In genomic region chr20:45354423-45355208, GRCh38 we compare ENCODE assay signal across 11 cellular contexts. TPM values are rescaled to one million over a fixed set of nuclear protein-coding genes. Genes with fewer than 3 reads are reported as not detected.
DNase-seq lines count a peak whose midpoint lies in the region; ATAC-seq, FAIRE-seq and TF ChIP-seq lines count a peak whose summit lies in the region.
"Had no signal": no experiment of that assay in that cellular context is flagged by ENCODE, and none has a peak within 500 bp of the region (broad histone marks: within the 10 kb centered on the region; RNA-seq: fewer than 3 reads in every experiment).

No MANE protein-coding gene starts in this region.

- no peaks in the 10 kb centered on the region for H3K9me3 ChIP-seq in gastrocnemius medialis

- peak overlapping the region; percentile 76 for H3K27ac Mint-ChIP-seq in activated CD4-positive, alpha-beta T cell treated with anti-CD3 and anti-CD28 coated beads, Interleukin-2, amount 10 ng/mL, durations not matched to agents 7 days and 5 days
- H3K27ac Mint-ChIP-seq in chondrocyte (ENCODE audit: unreplicated experiment) = peak overlapping the region; percentile 52
- H3K27ac Mint-ChIP-seq: stimulated activated memory B cell treated with anti-CD40 and anti-IgM and Interleukin-4, amounts not matched to agents 10 μg/mL and 1 μg/mL and 100 μg/mL, for 72 hours had no signal

- no peak for FAIRE-seq in RCC 7860 (lab: Jason Lieb, UNC)

- no peaks in the 10 kb centered on the region for H3K27me3 ChIP-seq in gastrocnemius medialis

- no peaks in the 10 kb centered on the region for H3K9me3 Mint-ChIP-seq in activated CD4-positive, alpha-beta T cell treated with anti-CD3 and anti-CD28 coated beads, Interleukin-2, amount 10 ng/mL, durations not matched to agents 7 days and 5 days
- no peaks in the 10 kb centered on the region for H3K9me3 Mint-ChIP-seq in chondrocyte (ENCODE audit: low read depth)
- H3K9me3 Mint-ChIP-seq: stimulated activated memory B cell treated with anti-CD40 and anti-IgM and Interleukin-4, amounts not matched to agents 10 μg/mL and 1 μg/mL and 100 μg/mL, for 72 hours had no signal

- intact Hi-C loops in gastrocnemius medialis (cut with DNase I; ENCODE audit: low total_unique reads) = loop anchor here (5.0 to 10.0 kb wide), 4 partner anchors 618 to 1963 kb away; partner anchors contain the start of gene ZNF335

- POLR2A ChIA-PET in activated CD4-positive, alpha-beta T cell treated with anti-CD3 and anti-CD28 coated beads, Interleukin-2, amount 10 ng/mL, durations not matched to agents 7 days and 5 days (lab: Charles Lee) = no interaction called here

- H3K27ac ChIP-seq in gastrocnemius medialis = peak overlapping the region; percentile 94 to 99 (median 96)

- no peaks in the 10 kb centered on the region for H3K36me3 Mint-ChIP-seq in activated CD4-positive, alpha-beta T cell treated with anti-CD3 and anti-CD28 coated beads, Interleukin-2, amount 10 ng/mL, durations not matched to agents 7 days and 5 days (ENCODE audit: low read depth)
- H3K36me3 Mint-ChIP-seq in chondrocyte (ENCODE audit: low read depth) = no peaks in the 10 kb centered on the region
- H3K36me3 Mint-ChIP-seq: stimulated activated memory B cell treated with anti-CD40 and anti-IgM and Interleukin-4, amounts not matched to agents 10 μg/mL and 1 μg/mL and 100 μg/mL, for 72 hours had no signal

- H3K4me3 Mint-ChIP-seq in activated CD4-positive, alpha-beta T cell treated with anti-CD3 and anti-CD28 coated beads, Interleukin-2, amount 10 ng/mL, durations not matched to agents 7 days and 5 days = no peak overlapping the region
- H3K4me3 Mint-ChIP-seq in chondrocyte (ENCODE audit: unreplicated experiment) = no peak overlapping the region
- H3K4me3 Mint-ChIP-seq: stimulated activated memory B cell treated with anti-CD40 and anti-IgM and Interleukin-4, amounts not matched to agents 10 μg/mL and 1 μg/mL and 100 μg/mL, for 72 hours had no signal

- no peaks in the 10 kb centered on the region for H3K36me3 ChIP-seq in gastrocnemius medialis

- CTCF ChIA-PET in activated CD4-positive, alpha-beta T cell treated with anti-CD3 and anti-CD28 coated beads, Interleukin-2, amount 10 ng/mL, durations not matched to agents 7 days and 5 days (lab: Charles Lee) = interaction anchor here (1.1 to 4.1 kb wide), 6 partner anchors 8 to 98 kb away, joined by 3 to 30 read pairs (median 6); partner anchors contain the start of gene SYS1

- no peak for TF ChIP-seq CTCF in chondrocyte (IDR thresholded peaks at IDR 0.05)
- TF ChIP-seq CTCF in gastrocnemius medialis (IDR thresholded peaks at IDR 0.05 in 4 of 5, conservative IDR thresholded peaks at IDR 0.05 in 1 of 5) = no peak
- no peak for TF ChIP-seq CTCF in omental fat pad (IDR thresholded peaks at IDR 0.05)

- H3K4me1 Mint-ChIP-seq in activated CD4-positive, alpha-beta T cell treated with anti-CD3 and anti-CD28 coated beads, Interleukin-2, amount 10 ng/mL, durations not matched to agents 7 days and 5 days = peaks cover 56% of the 10 kb centered on the region
- H3K4me1 Mint-ChIP-seq in chondrocyte (ENCODE audit: low read depth) = peaks cover 48% of the 10 kb centered on the region
- H3K4me1 Mint-ChIP-seq: stimulated activated memory B cell treated with anti-CD40 and anti-IgM and Interleukin-4, amounts not matched to agents 10 μg/mL and 1 μg/mL and 100 μg/mL, for 72 hours had no signal

- in situ Hi-C loops in gastrocnemius medialis (cut with MboI; ENCODE audit: low sequenced_read_pairs in 4 of 4) = loop anchor here in 1 of 4 donors (25.0 kb wide), 1 partner anchor 1142 kb away; the partner anchor contains the start of gene OSER1

- DNase-seq in activated CD4-positive, alpha-beta T cell treated with anti-CD3 and anti-CD28 coated beads, Interleukin-2, amount 10 ng/mL, durations not matched to agents 7 days and 5 days = no peak
- DNase-seq in activated CD4-positive, alpha-beta T cell treated with anti-CD3 and anti-CD28 coated beads for 4 hours = no peak
- DNase-seq in RCC 7860 (ENCODE audit: low spot score) (peak; percentile 25), chondrocyte (ENCODE audit: low spot score) (no peak), gastrocnemius medialis (no peak), omental fat pad (ENCODE audit: low spot score) (no peak), NCI-H446 treated with DMSO at 0.1 percent for 48 hours (lab: John Stamatoyannopoulos, UW) (no peak), hippocampal formation (lab: John Stamatoyannopoulos, UW) (no peak)
- DNase-seq: NCI-H524 treated with DMSO at 0.1 percent for 48 hours had no signal

- ATAC-seq in gastrocnemius medialis = no peak
- ATAC-seq in omental fat pad (ENCODE audit: low FRiP score) = no peak
- ATAC-seq: stimulated activated memory B cell treated with anti-CD40 and anti-IgM and Interleukin-4, amounts not matched to agents 10 μg/mL and 1 μg/mL and 100 μg/mL, for 72 hours had no signal

- no peak overlapping the region for H3K4me3 ChIP-seq in gastrocnemius medialis
- H3K4me3 ChIP-seq: lung had no signal

- no peak for TF ChIP-seq POLR2A in gastrocnemius medialis (IDR thresholded peaks at IDR 0.05)

- peaks cover 26 to 30% of the 10 kb centered on the region in 2 donors for H3K4me1 ChIP-seq in gastrocnemius medialis

- no peaks in the 10 kb centered on the region for H3K27me3 Mint-ChIP-seq in activated CD4-positive, alpha-beta T cell treated with anti-CD3 and anti-CD28 coated beads, Interleukin-2, amount 10 ng/mL, durations not matched to agents 7 days and 5 days
- H3K27me3 Mint-ChIP-seq in chondrocyte (ENCODE audit: low read depth) = no peaks in the 10 kb centered on the region
- H3K27me3 Mint-ChIP-seq: stimulated activated memory B cell treated with anti-CD40 and anti-IgM and Interleukin-4, amounts not matched to agents 10 μg/mL and 1 μg/mL and 100 μg/mL, for 72 hours had no signal

RNA-seq across cellular contexts. Expression of gene SDC4, which starts 6.4 kb away (rescaled TPM):
- total RNA-seq in activated CD4-positive, alpha-beta T cell treated with anti-CD3 and anti-CD28 coated beads, Interleukin-2, amount 10 ng/mL, durations not matched to agents 7 days and 5 days = 1 to 10 TPM; 7.5 to 8.1 TPM
- total RNA-seq in chondrocyte (17.1 to 21.4 TPM (median 21.2 TPM) in 3 replicates), gastrocnemius medialis (100 to 1,000 TPM in 2 of 4 donors, 10 to 100 TPM in 2; 50.4 to 168 (median 97.8) TPM), omental fat pad (100 to 1,000 TPM in 2 of 4 donors, 10 to 100 TPM in 2; 31.4 to 279 (median 103) TPM)

RNA-seq across cellular contexts. Expression of gene SYS1, which starts 8.3 kb away (rescaled TPM):
- total RNA-seq in activated CD4-positive, alpha-beta T cell treated with anti-CD3 and anti-CD28 coated beads, Interleukin-2, amount 10 ng/mL, durations not matched to agents 7 days and 5 days = 10 to 100 TPM; 23.9 to 25.6 TPM
- total RNA-seq in chondrocyte (18.1 to 18.8 TPM (median 18.3 TPM) in 3 replicates), gastrocnemius medialis (10 to 100 TPM; 34.0 to 59.5 (median 43.7) TPM), omental fat pad (10 to 100 TPM; 26.6 to 55.0 (median 51.3) TPM)

RNA-seq across cellular contexts. Expression of gene TP53TG5, which starts 23.5 kb away (rescaled TPM):
- total RNA-seq in activated CD4-positive, alpha-beta T cell treated with anti-CD3 and anti-CD28 coated beads, Interleukin-2, amount 10 ng/mL, durations not matched to agents 7 days and 5 days = not detected
- total RNA-seq in chondrocyte (not detected in 3 replicates), gastrocnemius medialis (not detected), omental fat pad (under 1 TPM in 1 of 4 donors, not detected in 3; 0.47 TPM)
- total RNA-seq: lung had no signal

RNA-seq across cellular contexts. Expression of gene MATN4, which starts 46.5 kb away (rescaled TPM):
- total RNA-seq in activated CD4-positive, alpha-beta T cell treated with anti-CD3 and anti-CD28 coated beads, Interleukin-2, amount 10 ng/mL, durations not matched to agents 7 days and 5 days = under 1 TPM; 0.17 to 0.25 TPM
- total RNA-seq in chondrocyte = 0.10 to 0.26 TPM in 2 of 3 replicates, not detected in the other
- not detected for total RNA-seq in gastrocnemius medialis
- total RNA-seq in omental fat pad = under 1 TPM in 2 of 4 donors, not detected in 2; 0.19 to 0.24 TPM

RNA-seq across cellular contexts. Expression of gene RBPJL, which starts 48.0 kb away (rescaled TPM):
- total RNA-seq in activated CD4-positive, alpha-beta T cell treated with anti-CD3 and anti-CD28 coated beads, Interleukin-2, amount 10 ng/mL, durations not matched to agents 7 days and 5 days = not detected
- total RNA-seq in chondrocyte = not detected in 3 replicates
- total RNA-seq in gastrocnemius medialis = not detected
- not detected for total RNA-seq in omental fat pad
